Comparison of ENCODE assay signal across 10 cellular contexts in genomic region chr11:127268956-127269355, GRCh38.
"Had no signal": no experiment of that assay in that cellular context is flagged by ENCODE, and none has a peak within 500 bp of the region (broad histone marks: within the 10 kb centered on the region; RNA-seq: fewer than 3 reads in every experiment).

No MANE protein-coding gene starts in this region.

- H3K4me2 ChIP-seq: KMS-11 had no signal

- H2AFZ ChIP-seq: GM23248 had no signal

- H3K4me1 Mint-ChIP-seq: IgD-negative memory B cell had no signal

- H3K27ac Mint-ChIP-seq: HFFc6, IgD-negative memory B cell had no signal

- H3K9ac ChIP-seq: GM23248, KMS-11 had no signal

- H3K27me3 Mint-ChIP-seq: IgD-negative memory B cell had no signal

- DNase-seq: GM23248, HFFc6, Karpas-422, KBM-7 had no signal

- H3K27ac ChIP-seq: GM23248, HL-60, KMS-11 had no signal

- H3K9me3 ChIP-seq: HAP-1 had no signal

- H3K36me3 ChIP-seq: HAP-1 had no signal

- H3K4me3 Mint-ChIP-seq: HFFc6, IgD-negative memory B cell had no signal

- H3K4me3 ChIP-seq: GM23248, HAP-1 had no signal

- H3K36me3 Mint-ChIP-seq: IgD-negative memory B cell had no signal

- H3K4me1 ChIP-seq: HAP-1 had no signal

- ATAC-seq: HCT116, HepG2 had no signal

- H3K9me3 Mint-ChIP-seq: HFFc6 had no signal
